Comparison of ENCODE assay signal across 1 cellular context in genomic region chr9:36956908-36957307, GRCh38.
TF ChIP-seq lines count a peak whose summit lies in the region.

No MANE protein-coding gene starts in this region.

TF ChIP-seq in WTC11, 78 proteins besides CTCF, POLR2A, EP300 and RAD21 (continued from another document):
- TF ChIP-seq HMGXB4 (CRISPR knock-in tag; IDR thresholded peaks at IDR 0.05), result no peak
- TF ChIP-seq IRF2 (CRISPR knock-in tag; IDR thresholded peaks at IDR 0.05; ENCODE audit: borderline replicate concordance, low read depth), result no peak
- TF ChIP-seq SMAD4 (CRISPR knock-in tag; IDR thresholded peaks at IDR 0.05), result no peak
- TF ChIP-seq, protein P1, sequence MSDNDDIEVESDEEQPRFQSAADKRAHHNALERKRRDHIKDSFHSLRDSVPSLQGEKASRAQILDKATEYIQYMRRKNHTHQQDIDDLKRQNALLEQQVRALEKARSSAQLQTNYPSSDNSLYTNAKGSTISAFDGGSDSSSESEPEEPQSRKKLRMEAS (CRISPR knock-in tag; IDR thresholded peaks at IDR 0.05), result no peak
- TF ChIP-seq, protein P2, sequence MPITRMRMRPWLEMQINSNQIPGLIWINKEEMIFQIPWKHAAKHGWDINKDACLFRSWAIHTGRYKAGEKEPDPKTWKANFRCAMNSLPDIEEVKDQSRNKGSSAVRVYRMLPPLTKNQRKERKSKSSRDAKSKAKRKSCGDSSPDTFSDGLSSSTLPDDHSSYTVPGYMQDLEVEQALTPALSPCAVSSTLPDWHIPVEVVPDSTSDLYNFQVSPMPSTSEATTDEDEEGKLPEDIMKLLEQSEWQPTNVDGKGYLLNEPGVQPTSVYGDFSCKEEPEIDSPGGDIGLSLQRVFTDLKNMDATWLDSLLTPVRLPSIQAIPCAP (CRISPR knock-in tag; IDR thresholded peaks at IDR 0.05), result no peak
- TF ChIP-seq PRDM15 (CRISPR knock-in tag; IDR thresholded peaks at IDR 0.05), result no peak
- TF ChIP-seq JAZF1 (CRISPR knock-in tag; IDR thresholded peaks at IDR 0.05), result no peak
- TF ChIP-seq ZMAT4 (CRISPR knock-in tag; IDR thresholded peaks at IDR 0.05), result no peak
